11 cellular contexts compared by ENCODE assay signal in genomic region chr7:74355091-74355490, GRCh38.
A peak's percentile ranks its signal among the peaks of the same experiment; 100 is the strongest.
DNase-seq lines count a peak whose midpoint lies in the region; ATAC-seq, FAIRE-seq and TF ChIP-seq lines count a peak whose summit lies in the region.
"Had no signal": no experiment of that assay in that cellular context is flagged by ENCODE, and none has a peak within 500 bp of the region (broad histone marks: within the 10 kb centered on the region; RNA-seq: fewer than 3 reads in every experiment).

No MANE protein-coding gene starts in this region.

- no peak overlapping the region for H3K4me3 Mint-ChIP-seq in activated T-cell treated with anti-CD3 and anti-CD28 coated beads, Interleukin-2, amount 50 U/mL, for 4 hours
- no peak overlapping the region for H3K4me3 Mint-ChIP-seq in immature natural killer cell
- H3K4me3 Mint-ChIP-seq: T-cell had no signal

- H3K4me1 Mint-ChIP-seq in activated T-cell treated with anti-CD3 and anti-CD28 coated beads, Interleukin-2, amount 50 U/mL, for 4 hours (ENCODE audit: low read depth), result no peaks in the 10 kb centered on the region
- no peaks in the 10 kb centered on the region for H3K4me1 Mint-ChIP-seq in immature natural killer cell
- H3K4me1 Mint-ChIP-seq: T-cell had no signal

- peak; percentile 63 to 70 for ATAC-seq in A549
- ATAC-seq in activated T-cell treated with anti-CD3 and anti-CD28 coated beads, Interleukin-2, amount 50 U/mL, for 4 hours, result no peak
- no peak for ATAC-seq in GM21737 (IDR thresholded peaks at IDR 0.05; ENCODE audit: unreplicated experiment)
- ATAC-seq: T-cell had no signal

- TF ChIP-seq CTCF in A549 (IDR thresholded peaks at IDR 0.05) (no peak), foreskin fibroblast (IDR thresholded peaks at IDR 0.05; ENCODE audit: low read depth, low read length) (no peak), lower leg skin (IDR thresholded peaks at IDR 0.05) (no peak)

- DNase-seq in A549 (ENCODE audit: low read depth in 1 of 2, low spot score in 1 of 2) (peak; percentile 47 to 73), HCEC 1CT (peak; percentile 84), T1000 (lab: John Stamatoyannopoulos, UW) (peak; percentile 16), foreskin fibroblast (peak; percentile 79 to 88), lower leg skin (ENCODE audit: low spot score in 2 of 2) (no peak), immature natural killer cell (no peak)
- no peak for DNase-seq in activated T-cell treated with anti-CD3 and anti-CD28 coated beads, Interleukin-2, amount 50 U/mL, for 4 hours
- DNase-seq: effector CD8-positive, alpha-beta T cell; T-cell had no signal

- peaks cover 6% of the 10 kb centered on the region for H3K4me1 ChIP-seq in A549
- H3K4me1 ChIP-seq: prostate gland had no signal

- peak overlapping the region; percentile 25 to 73; a peak in 4 of 6 replicates for H3K27ac ChIP-seq in A549
- H3K27ac ChIP-seq: prostate gland had no signal

- no peak overlapping the region for H3K4me3 ChIP-seq in A549
- H3K4me3 ChIP-seq in foreskin fibroblast (ENCODE audit: low read depth in 1 of 2, low read length in 2 of 2), result no peak overlapping the region
- no peak overlapping the region for H3K4me3 ChIP-seq in lower leg skin (ENCODE audit: low read depth, poor library complexity, severe bottlenecking)
- H3K4me3 ChIP-seq: prostate gland had no signal

- TF ChIP-seq EP300 in A549 (IDR thresholded peaks at IDR 0.05), result no peak

- CTCF ChIA-PET in A549 (lab: Yijun Ruan, JAX), result interaction anchor here (1.0 to 1.2 kb wide), 4 partner anchors 10 to 149 kb away, joined by 3 to 4 read pairs (median 3); no protein-coding TSS in a partner anchor

- intact Hi-C loops in lower leg skin (cut with DNase I; ENCODE audit: low total_unique reads), result no loop called here

- H3K27ac Mint-ChIP-seq in immature natural killer cell, result peak overlapping the region in 1 of 6 donors; percentile 35
- H3K27ac Mint-ChIP-seq: T-cell had no signal

- TF ChIP-seq RAD21 in A549 (conservative IDR thresholded peaks at IDR 0.05 in 1 of 2, IDR thresholded peaks at IDR 0.05 in 1 of 2), result no peak

- WGBS in A549 (ENCODE audit: missing lambda C conversion rate), result 50% methylated on average over 4 of the region's 4 CpGs
- 72 to 84% methylated on average over 4 of the region's 4 CpGs for WGBS in lower leg skin, 2 donors

- peaks cover 6% of the 10 kb centered on the region for H3K9me3 Mint-ChIP-seq in activated T-cell treated with anti-CD3 and anti-CD28 coated beads, Interleukin-2, amount 50 U/mL, for 4 hours
- no peaks in the 10 kb centered on the region for H3K9me3 Mint-ChIP-seq in immature natural killer cell

- TF ChIP-seq POLR2A in A549 (IDR thresholded peaks at IDR 0.05; ENCODE audit: low read length) (no peak), lower leg skin (IDR thresholded peaks at IDR 0.05) (no peak)

- H3K27me3 Mint-ChIP-seq in activated T-cell treated with anti-CD3 and anti-CD28 coated beads, Interleukin-2, amount 50 U/mL, for 4 hours (ENCODE audit: low read depth), result no peaks in the 10 kb centered on the region
- no peaks in the 10 kb centered on the region for H3K27me3 Mint-ChIP-seq in immature natural killer cell (ENCODE audit: low read depth in 3 of 3)
- H3K27me3 Mint-ChIP-seq: T-cell had no signal

- peak overlapping the region; percentile 29; the same call in 2 of the 3 replicates for H3K4me2 ChIP-seq in A549

- peaks cover 5% of the 10 kb centered on the region for H3K36me3 Mint-ChIP-seq in activated T-cell treated with anti-CD3 and anti-CD28 coated beads, Interleukin-2, amount 50 U/mL, for 4 hours (ENCODE audit: insufficient read depth)
- peaks cover 5 to 11% (median 10%) of the 10 kb centered on the region in 3 donors for H3K36me3 Mint-ChIP-seq in immature natural killer cell

- POLR2A ChIA-PET in A549 (lab: Yijun Ruan, JAX), result no interaction called here

- H3K9me3 ChIP-seq in A549, result peaks cover 13% of the 10 kb centered on the region
- H3K9me3 ChIP-seq: prostate gland had no signal

- no peak for FAIRE-seq in A549 (lab: Jason Lieb, UNC)

TF ChIP-seq in A549, 52 proteins besides CTCF, POLR2A, EP300 and RAD21:
- TF ChIP-seq FOSL2 (IDR thresholded peaks at IDR 0.05) (0 out of 2 replicates have a peak, but pooled peaks have one; percentile 23), FOSL2 (CRISPR knock-in tag; IDR thresholded peaks at IDR 0.05) (peak; percentile 83), MYC (IDR thresholded peaks at IDR 0.05; ENCODE audit: borderline replicate concordance, low read length) (no peak)

Comparison
In these comparisons a context has a peak if more than half of its experiments do, and no peak if none do; other contexts are left out.
1. ATAC-seq: peak in A549 (2 of 2); none in activated T-cell treated with anti-CD3 and anti-CD28 coated beads, Interleukin-2, amount 50 U/mL, for 4 hours (0 of 2) and GM21737 (single experiment).
2. DNase-seq: peak in A549 (2 of 2), HCEC 1CT (single experiment), T1000 (single experiment) and foreskin fibroblast (2 of 2); none in activated T-cell treated with anti-CD3 and anti-CD28 coated beads, Interleukin-2, amount 50 U/mL, for 4 hours (single experiment), lower leg skin (0 of 2) and immature natural killer cell (0 of 3).